In genomic region chr9:137391411-137391754, GRCh38 we compare ENCODE assay signal across 18 cellular contexts. TPM values are rescaled to one million over a fixed set of nuclear protein-coding genes. Genes with fewer than 3 reads are reported as not detected.
DNase-seq lines count a peak whose midpoint lies in the region; ATAC-seq and TF ChIP-seq lines count a peak whose summit lies in the region.
"Had no signal": no experiment of that assay in that cellular context is flagged by ENCODE, and none has a peak within 500 bp of the region (broad histone marks: within the 10 kb centered on the region; RNA-seq: fewer than 3 reads in every experiment).

No MANE protein-coding gene starts in this region.

- H3K27ac ChIP-seq in gastroesophageal sphincter: peak overlapping the region in 3 of 4 donors; percentile 66 to 73 (median 68)
- peak overlapping the region; percentile 63 to 86 (median 73) for H3K27ac ChIP-seq in transverse colon
- H3K27ac ChIP-seq: foreskin keratinocyte had no signal

- no peaks in the 10 kb centered on the region for H3K27me3 Mint-ChIP-seq in activated T-cell treated with anti-CD3 and anti-CD28 coated beads, Interleukin-2, amount 50 U/mL, for 24 hours
- H3K27me3 Mint-ChIP-seq: activated CD4-positive, alpha-beta T cell treated with anti-CD3 and anti-CD28 coated beads, Interleukin-2, amount 10 ng/mL, durations not matched to agents 7 days and 5 days had no signal

- no peaks in the 10 kb centered on the region for H3K9me3 Mint-ChIP-seq in activated T-cell treated with anti-CD3 and anti-CD28 coated beads, Interleukin-2, amount 50 U/mL, for 24 hours
- H3K9me3 Mint-ChIP-seq: activated CD4-positive, alpha-beta T cell treated with anti-CD3 and anti-CD28 coated beads, Interleukin-2, amount 10 ng/mL, durations not matched to agents 7 days and 5 days; nephron had no signal

- intact Hi-C loops in transverse colon (cut with DNase I; ENCODE audit: low total_unique reads): no loop called here

- no peaks in the 10 kb centered on the region for H3K27me3 ChIP-seq in gastroesophageal sphincter
- H3K27me3 ChIP-seq in transverse colon: no peaks in the 10 kb centered on the region
- H3K27me3 ChIP-seq: foreskin keratinocyte had no signal

- H3K27ac Mint-ChIP-seq in activated T-cell treated with anti-CD3 and anti-CD28 coated beads, Interleukin-2, amount 50 U/mL, for 24 hours: no peak overlapping the region
- H3K27ac Mint-ChIP-seq: activated CD4-positive, alpha-beta T cell treated with anti-CD3 and anti-CD28 coated beads, Interleukin-2, amount 10 ng/mL, durations not matched to agents 7 days and 5 days; nephron had no signal

- TF ChIP-seq POLR2A in gastroesophageal sphincter (IDR thresholded peaks at IDR 0.05): no peak
- TF ChIP-seq POLR2A in transverse colon (IDR thresholded peaks at IDR 0.05): peak; percentile 35

- TF ChIP-seq CTCF in gastroesophageal sphincter (IDR thresholded peaks at IDR 0.05): no peak
- no peak for TF ChIP-seq CTCF in transverse colon (IDR thresholded peaks at IDR 0.05)

- no peaks in the 10 kb centered on the region for H3K36me3 Mint-ChIP-seq in activated T-cell treated with anti-CD3 and anti-CD28 coated beads, Interleukin-2, amount 50 U/mL, for 24 hours (ENCODE audit: low read depth)

- peaks cover 24% of the 10 kb centered on the region for H3K4me1 Mint-ChIP-seq in activated T-cell treated with anti-CD3 and anti-CD28 coated beads, Interleukin-2, amount 50 U/mL, for 24 hours (ENCODE audit: low read depth)

- H3K4me1 ChIP-seq in gastroesophageal sphincter (peaks cover 0 to 13% (median 0%) of the 10 kb centered on the region in 3 donors), transverse colon (peaks cover 5 to 14% (median 10%) of the 10 kb centered on the region in 4 donors)
- H3K4me1 ChIP-seq: foreskin keratinocyte had no signal

- H3K4me3 ChIP-seq in gastroesophageal sphincter: no peak overlapping the region
- no peak overlapping the region for H3K4me3 ChIP-seq in transverse colon

- H3K4me3 Mint-ChIP-seq in activated T-cell treated with anti-CD3 and anti-CD28 coated beads, Interleukin-2, amount 50 U/mL, for 24 hours: no peak overlapping the region
- H3K4me3 Mint-ChIP-seq: activated CD4-positive, alpha-beta T cell treated with anti-CD3 and anti-CD28 coated beads, Interleukin-2, amount 10 ng/mL, durations not matched to agents 7 days and 5 days; nephron had no signal

- H3K36me3 ChIP-seq in gastroesophageal sphincter: peaks cover 0 to 61% of the 10 kb centered on the region in 2 donors
- H3K36me3 ChIP-seq in transverse colon: peaks cover 0 to 3% (median 0%) of the 10 kb centered on the region in 4 donors

- H3K9me3 ChIP-seq in gastroesophageal sphincter (no peaks in the 10 kb centered on the region), transverse colon (no peaks in the 10 kb centered on the region)

- TF ChIP-seq EP300 in gastroesophageal sphincter (IDR thresholded peaks at IDR 0.05) (no peak), transverse colon (IDR thresholded peaks at IDR 0.05; ENCODE audit: low read depth) (no peak)

- ATAC-seq in gastroesophageal sphincter: peak; percentile 55
- no peak for ATAC-seq in GM19467 (IDR thresholded peaks at IDR 0.05; ENCODE audit: unreplicated experiment)
- ATAC-seq: foreskin keratinocyte had no signal

- 100% methylated on average over 2 of the region's 22 CpGs; no CpG with 5 or more reads in 1 of the 2 donors for WGBS in gastroesophageal sphincter (ENCODE audit: low coverage in 1 of 2), 2 donors
- 36% methylated on average over 21 of the region's 22 CpGs; no CpG with 5 or more reads in 1 of the 2 donors for WGBS in transverse colon (ENCODE audit: low coverage in 1 of 2), 2 donors

- in situ Hi-C loops in transverse colon (cut with MboI; ENCODE audit: low pct_ligation_motif_present in 1 of 4, low pct_unique_long_range_greater_than_20kb in 1 of 4, low sequenced_read_pairs in 3 of 4): no loop called here

- DNase-seq in NCI-H510A (lab: John Stamatoyannopoulos, UW): peak; percentile 79
- DNase-seq in mucosa of gallbladder (ENCODE audit: low spot score): peak; percentile 27
- DNase-seq in transverse colon: peak; percentile 85
- DNase-seq in Ammon's horn (ENCODE audit: low spot score): no peak
- DNase-seq in activated T-cell treated with anti-CD3 and anti-CD28 coated beads, Interleukin-2, amount 50 U/mL, for 24 hours: no peak
- no peak for DNase-seq in NK-92 treated with Interleukin-12 subunit alpha and Interleukin-12 subunit beta, amount 100 ng/mL, for 24 hours (lab: John Stamatoyannopoulos, UW)
- DNase-seq: activated CD4-positive, alpha-beta T cell treated with anti-CD3 and anti-CD28 coated beads, Interleukin-2, amount 10 ng/mL, durations not matched to agents 7 days and 5 days; activated CD8-positive, alpha-beta memory T cell treated with anti-CD3 and anti-CD28 coated beads, Interleukin-2, amount 50 U/mL, for 48 hours; foreskin keratinocyte; KG1; NCI-H1105; NCI-H2107; NCI-H774; stimulated activated CD4-positive, alpha-beta T cell treated with anti-CD3 and anti-CD28 coated beads, Interleukin-4, amount 100 ng/mL, for 1 hour had no signal

RNA-seq across cellular contexts. Expression of gene EXD3, which starts 31.6 kb away (rescaled TPM):
- total RNA-seq in gastroesophageal sphincter (10 to 100 TPM in 2 of 4 donors, 1 to 10 TPM in 2; 3.7 to 29.7 (median 10.9) TPM), mucosa of gallbladder (47.6 TPM), transverse colon (100 to 1,000 TPM in 1 of 4 donors, 10 to 100 TPM in 3; 47.6 to 228 (median 74.2) TPM)

RNA-seq across cellular contexts. Expression of gene NOXA1, which starts 31.8 kb away (rescaled TPM):
- total RNA-seq in gastroesophageal sphincter (1 to 10 TPM; 1.1 to 4.2 (median 3.0) TPM), mucosa of gallbladder (36.7 TPM), transverse colon (10 to 100 TPM; 19.7 to 53.9 (median 40.8) TPM)

RNA-seq across cellular contexts. Expression of gene ENTPD8, which starts 49.8 kb away (rescaled TPM):
- total RNA-seq in gastroesophageal sphincter: under 1 TPM in 1 of 4 donors, not detected in 3; 0.57 TPM
- 27.9 TPM for total RNA-seq in mucosa of gallbladder
- total RNA-seq in transverse colon: 100 to 1,000 TPM in 1 of 4 donors, 10 to 100 TPM in 3; 20.7 to 109 (median 63.8) TPM
- total RNA-seq: activated CD4-positive, alpha-beta T cell treated with anti-CD3 and anti-CD28 coated beads, Interleukin-2, amount 10 ng/mL, durations not matched to agents 7 days and 5 days; foreskin keratinocyte; lower leg skin had no signal

Comparison
In these comparisons a context has a peak if more than half of its experiments do, and no peak if none do; other contexts are left out.
1. DNase-seq: peak in NCI-H510A (single experiment), mucosa of gallbladder (single experiment) and transverse colon (single experiment); none in Ammon's horn (single experiment), activated T-cell treated with anti-CD3 and anti-CD28 coated beads, Interleukin-2, amount 50 U/mL, for 24 hours (single experiment) and NK-92 treated with Interleukin-12 subunit alpha and Interleukin-12 subunit beta, amount 100 ng/mL, for 24 hours (single experiment).
2. RNA of gene ENTPD8, which starts 49.8 kb away (total RNA-seq): 20.7 to 109 TPM in transverse colon and 27.9 TPM in mucosa of gallbladder (single experiment); 0.57 TPM in gastroesophageal sphincter; every median in the first group is over 10 times any median in the second.